ENCODE assay signal across 34 cellular contexts in genomic region chr11:21278840-21279239, GRCh38.
DNase-seq lines count a peak whose midpoint lies in the region; ATAC-seq, FAIRE-seq and TF ChIP-seq lines count a peak whose summit lies in the region.
"Had no signal": no experiment of that assay in that cellular context is flagged by ENCODE, and none has a peak within 500 bp of the region (broad histone marks: within the 10 kb centered on the region; RNA-seq: fewer than 3 reads in every experiment).

No MANE protein-coding gene starts in this region.

- 0% methylated on average over 1 of the region's 1 CpG for WGBS in HepG2 (ENCODE audit: low lambda C conversion rate)
- WGBS in right lobe of liver (ENCODE audit: insufficient coverage, low coverage, low lambda C conversion rate, missing lambda C conversion rate), result 33% methylated on average over 1 of the region's 1 CpG
- 0% methylated on average over 1 of the region's 1 CpG for WGBS in A549 (ENCODE audit: missing lambda C conversion rate)
- 0% methylated on average over 1 of the region's 1 CpG for WGBS in K562 (ENCODE audit: insufficient coverage, low coverage, missing lambda C conversion rate)

- no peaks in the 10 kb centered on the region for H3K9me3 ChIP-seq in HepG2 (ENCODE audit: low read length)
- H3K9me3 ChIP-seq in right lobe of liver, result no peaks in the 10 kb centered on the region
- H3K9me3 ChIP-seq in A549, result no peaks in the 10 kb centered on the region; the same call in 2 of the 3 replicates
- H3K9me3 ChIP-seq in K562 (replicated peaks; ENCODE audit: control insufficient read depth, insufficient read depth, low read depth, low read length), result no peaks in the 10 kb centered on the region
- H3K9me3 ChIP-seq: BE2C; BLaER1; BLaER1 treated with 17β-estradiol and CSF1 and Interleukin-3, amounts not matched to agents 10 nM and 100 nM; Caco-2 had no signal

- in situ Hi-C loops in HepG2 (cut with HindIII; ENCODE audit: extremely low pct_ligation_motif_present, low pct_unique_long_range_greater_than_20kb) (no loop called here), K562 (cut with MboI) (no loop called here)

- CTCF ChIA-PET in HepG2 (lab: Yijun Ruan, JAX; ENCODE audit: low intra/inter-chr PET ratio, low total read pairs) (no interaction called here), A549 (lab: Yijun Ruan, JAX) (no interaction called here), K562 (lab: Yijun Ruan, JAX; ENCODE audit: low intra/inter-chr PET ratio) (no interaction called here)
- CTCF ChIA-PET in activated CD4-positive, alpha-beta memory T cell treated with anti-CD3 and anti-CD28 coated beads, Interleukin-2, amount 10 ng/mL, durations not matched to agents 7 days and 5 days (lab: Charles Lee), result no interaction called here

- TF ChIP-seq POLR2A in HepG2 (IDR thresholded peaks at IDR 0.05; ENCODE audit: insufficient read depth in 1 of 2, low read depth in 2 of 2, low read length in 2 of 2) (no peak), right lobe of liver (IDR thresholded peaks at IDR 0.05) (no peak), A549 (IDR thresholded peaks at IDR 0.05; ENCODE audit: low read length) (no peak), K562 (conservative IDR thresholded peaks at IDR 0.05) (no peak)

- BruUV-seq in HepG2 (replicated peaks; lab: Mats Ljungman, UMichigan) (no TSS peak), K562 (replicated peaks; lab: Mats Ljungman, UMichigan) (no TSS peak)

- H3K4me1 ChIP-seq in HepG2 (ENCODE audit: insufficient read depth, low read length) (no peaks in the 10 kb centered on the region), right lobe of liver (no peaks in the 10 kb centered on the region), A549 (no peaks in the 10 kb centered on the region), K562 (replicated peaks in 1 of 2; ENCODE audit: control insufficient read depth in 2 of 2, insufficient read depth in 2 of 2, low read length in 2 of 2) (no peaks in the 10 kb centered on the region)
- H3K4me1 ChIP-seq: BE2C; BLaER1; BLaER1 treated with 17β-estradiol and CSF1 and Interleukin-3, amounts not matched to agents 10 nM and 100 nM; Caco-2 had no signal

- no peaks in the 10 kb centered on the region for H3K27me3 Mint-ChIP-seq in activated CD4-positive, alpha-beta memory T cell treated with anti-CD3 and anti-CD28 coated beads, Interleukin-2, amount 10 ng/mL, durations not matched to agents 7 days and 5 days
- H3K27me3 Mint-ChIP-seq: B cell; CD4-positive, alpha-beta memory T cell; CD4-positive, alpha-beta T cell; CD4-positive, CD25-positive, alpha-beta regulatory T cell; CD8-positive, alpha-beta memory T cell had no signal

- H2AFZ ChIP-seq in HepG2 (ENCODE audit: low read length) (no peak overlapping the region), K562 (ENCODE audit: low read depth, low read length) (no peak overlapping the region)

- H3K27me3 ChIP-seq in HepG2 (ENCODE audit: control insufficient read depth in 1 of 2, insufficient read depth in 2 of 2, low read length in 2 of 2) (no peaks in the 10 kb centered on the region), right lobe of liver (no peaks in the 10 kb centered on the region), K562 (ENCODE audit: control insufficient read depth in 2 of 2, insufficient read depth in 2 of 2, low read length in 2 of 2) (no peaks in the 10 kb centered on the region)
- H3K27me3 ChIP-seq: BE2C; BLaER1; BLaER1 treated with 17β-estradiol and CSF1 and Interleukin-3, amounts not matched to agents 10 nM and 100 nM had no signal

- peaks cover 13% of the 10 kb centered on the region for H3K9me3 Mint-ChIP-seq in activated CD4-positive, alpha-beta memory T cell treated with anti-CD3 and anti-CD28 coated beads, Interleukin-2, amount 10 ng/mL, durations not matched to agents 7 days and 5 days

- H4K20me1 ChIP-seq in HepG2 (ENCODE audit: insufficient read depth, low read length) (no peaks in the 10 kb centered on the region), K562 (replicated peaks; ENCODE audit: control insufficient read depth, insufficient read depth, low read length) (no peaks in the 10 kb centered on the region)
- H4K20me1 ChIP-seq: BLaER1; BLaER1 treated with 17β-estradiol and CSF1 and Interleukin-3, amounts not matched to agents 10 nM and 100 nM had no signal

- intact Hi-C loops in HepG2 (cut with micrococcal nuclease; ENCODE audit: unreplicated experiment) (no loop called here), right lobe of liver (cut with DNase I) (no loop called here), K562 (cut with micrococcal nuclease) (no loop called here)

- TF ChIP-seq EP300 in HepG2 (IDR thresholded peaks at IDR 0.05; ENCODE audit: low read depth in 2 of 2, low read length in 2 of 2) (no peak), HepG2 (CRISPR knock-in tag; IDR thresholded peaks at IDR 0.05; ENCODE audit: borderline replicate concordance) (no peak), A549 (IDR thresholded peaks at IDR 0.05) (no peak), K562 (IDR thresholded peaks at IDR 0.05; ENCODE audit: low read length) (no peak)

- FAIRE-seq in HepG2 (lab: Jason Lieb, UNC) (no peak), A549 (lab: Jason Lieb, UNC) (no peak), K562 (lab: Jason Lieb, UNC) (no peak)
- FAIRE-seq: A204.1, D721Med had no signal

- DNase-seq in HepG2 (ENCODE audit: low spot score) (no peak), right lobe of liver (no peak), A549 (ENCODE audit: low read depth in 1 of 2, low spot score in 1 of 2) (no peak), K562 (ENCODE audit: extremely low read depth in 1 of 4, low spot score in 3 of 4) (no peak)
- DNase-seq in activated CD4-positive, alpha-beta memory T cell treated with anti-CD3 and anti-CD28 coated beads, Interleukin-2, amount 10 ng/mL, durations not matched to agents 7 days and 5 days, result no peak
- DNase-seq: 8988T; ACHN; AML-193; BE2C; C1 segment of cervical spinal cord; Caco-2; Calu3; CD4-positive, alpha-beta memory T cell; CD4-positive, alpha-beta T cell; CD4-positive, CD25-positive, alpha-beta regulatory T cell; CD8-positive, alpha-beta memory T cell; CD8-positive, alpha-beta T cell; COR-L47; DMS 273 treated with DMSO at 0.1 percent for 48 hours; DMS153; DMS53; DMS79; DMS79 treated with DMSO at 0.1 percent for 48 hours; DND-41; EL had no signal

- no peak overlapping the region for H3K4me3 Mint-ChIP-seq in activated CD4-positive, alpha-beta memory T cell treated with anti-CD3 and anti-CD28 coated beads, Interleukin-2, amount 10 ng/mL, durations not matched to agents 7 days and 5 days
- H3K4me3 Mint-ChIP-seq: B cell; CD14-positive monocyte; CD4-positive, alpha-beta memory T cell; CD4-positive, alpha-beta T cell; CD4-positive, CD25-positive, alpha-beta regulatory T cell; CD8-positive, alpha-beta memory T cell; CD8-positive, alpha-beta T cell had no signal

- POLR2A ChIA-PET in HepG2 (lab: Yijun Ruan, JAX), result no interaction called here
- POLR2A ChIA-PET in A549 (lab: Yijun Ruan, JAX), result no interaction called here
- POLR2A ChIA-PET in K562 (lab: Yijun Ruan, JAX), result no interaction called here
- POLR2A ChIA-PET in activated CD4-positive, alpha-beta memory T cell treated with anti-CD3 and anti-CD28 coated beads, Interleukin-2, amount 10 ng/mL, durations not matched to agents 7 days and 5 days (lab: Charles Lee), result no interaction called here

- H3K27ac ChIP-seq in HepG2 (ENCODE audit: extremely low read length, insufficient read depth, low read length) (no peak overlapping the region), right lobe of liver (no peak overlapping the region), A549 (no peak overlapping the region), K562 (ENCODE audit: extremely low read depth, low read depth, low read length) (no peak overlapping the region)
- H3K27ac ChIP-seq: 22Rv1; BLaER1; BLaER1 treated with 17β-estradiol and CSF1 and Interleukin-3, amounts not matched to agents 10 nM and 100 nM; C4-2B had no signal

- H3K4me3 ChIP-seq in HepG2 (replicated peaks in 1 of 3; ENCODE audit: insufficient read depth in 1 of 3, low read depth in 2 of 3, low read length in 3 of 3) (no peak overlapping the region), right lobe of liver (no peak overlapping the region), A549 (no peak overlapping the region), K562 (no peak overlapping the region)
- H3K4me3 ChIP-seq: BLaER1; BLaER1 treated with 17β-estradiol and CSF1 and Interleukin-3, amounts not matched to agents 10 nM and 100 nM had no signal

- TF ChIP-seq RAD21 in HepG2 (CRISPR knock-in tag; IDR thresholded peaks at IDR 0.05) (no peak), A549 (conservative IDR thresholded peaks at IDR 0.05 in 1 of 2, IDR thresholded peaks at IDR 0.05 in 1 of 2) (no peak), K562 (CRISPR knock-in tag; conservative IDR thresholded peaks at IDR 0.05 in 1 of 2, IDR thresholded peaks at IDR 0.05 in 1 of 2) (no peak)

- no peak for TF ChIP-seq CTCF in HepG2 (CRISPR knock-in tag; IDR thresholded peaks at IDR 0.05)
- TF ChIP-seq CTCF in right lobe of liver (IDR thresholded peaks at IDR 0.05), result no peak
- no peak for TF ChIP-seq CTCF in A549 (IDR thresholded peaks at IDR 0.05)
- TF ChIP-seq CTCF in K562 (IDR thresholded peaks at IDR 0.05 in 2 of 3, conservative IDR thresholded peaks at IDR 0.05 in 1 of 3; ENCODE audit: insufficient read depth in 2 of 3, low read depth in 1 of 3, low read length in 3 of 3), result no peak

- H3K79me2 ChIP-seq in HepG2 (ENCODE audit: insufficient read depth, low read length), result no peaks in the 10 kb centered on the region
- H3K79me2 ChIP-seq in K562 (ENCODE audit: control insufficient read depth, insufficient read depth, low read length), result no peaks in the 10 kb centered on the region

- no peaks in the 10 kb centered on the region for H3K36me3 Mint-ChIP-seq in activated CD4-positive, alpha-beta memory T cell treated with anti-CD3 and anti-CD28 coated beads, Interleukin-2, amount 10 ng/mL, durations not matched to agents 7 days and 5 days (ENCODE audit: low read depth)
- H3K36me3 Mint-ChIP-seq: CD14-positive monocyte; CD4-positive, alpha-beta memory T cell; CD4-positive, CD25-positive, alpha-beta regulatory T cell; CD8-positive, alpha-beta memory T cell; CD8-positive, alpha-beta T cell had no signal

- H3K36me3 ChIP-seq in HepG2 (replicated peaks in 1 of 2; ENCODE audit: control insufficient read depth in 1 of 2, insufficient read depth in 2 of 2, low read length in 2 of 2), result no peaks in the 10 kb centered on the region
- H3K36me3 ChIP-seq in right lobe of liver, result no peaks in the 10 kb centered on the region
- H3K36me3 ChIP-seq in K562 (ENCODE audit: control insufficient read depth, insufficient read depth, low read length), result no peaks in the 10 kb centered on the region
- H3K36me3 ChIP-seq: BE2C; BLaER1; BLaER1 treated with 17β-estradiol and CSF1 and Interleukin-3, amounts not matched to agents 10 nM and 100 nM had no signal

- no peak overlapping the region for H3K27ac Mint-ChIP-seq in activated CD4-positive, alpha-beta memory T cell treated with anti-CD3 and anti-CD28 coated beads, Interleukin-2, amount 10 ng/mL, durations not matched to agents 7 days and 5 days
- H3K27ac Mint-ChIP-seq: B cell; CD14-positive monocyte; CD4-positive, alpha-beta memory T cell; CD4-positive, alpha-beta T cell; CD4-positive, CD25-positive, alpha-beta regulatory T cell; CD8-positive, alpha-beta memory T cell; CD8-positive, alpha-beta T cell had no signal

- H3K4me2 ChIP-seq in HepG2 (ENCODE audit: low read depth, low read length) (no peak overlapping the region), A549 (no peak overlapping the region), K562 (ENCODE audit: insufficient read depth, low read length) (no peak overlapping the region)
- H3K4me2 ChIP-seq: BLaER1; BLaER1 treated with 17β-estradiol and CSF1 and Interleukin-3, amounts not matched to agents 10 nM and 100 nM had no signal

- ATAC-seq in HepG2 (no peak), right lobe of liver (no peak), A549 (no peak), K562 (no peak), HG02970 (IDR thresholded peaks at IDR 0.05; ENCODE audit: low FRiP score, unreplicated experiment) (no peak)
- ATAC-seq: CD8-positive, alpha-beta T cell had no signal

- H3K9ac ChIP-seq in HepG2 (ENCODE audit: insufficient read depth, low read depth, low read length) (no peak overlapping the region), K562 (ENCODE audit: insufficient read depth in 1 of 2, low read depth in 2 of 2, low read length in 2 of 2) (no peak overlapping the region)
- H3K9ac ChIP-seq: BLaER1; BLaER1 treated with 17β-estradiol and CSF1 and Interleukin-3, amounts not matched to agents 10 nM and 100 nM had no signal

- H3K9me1 ChIP-seq in K562 (ENCODE audit: control insufficient read depth, insufficient read depth, low read length), result no peaks in the 10 kb centered on the region

- no peaks in the 10 kb centered on the region for H3K4me1 Mint-ChIP-seq in activated CD4-positive, alpha-beta memory T cell treated with anti-CD3 and anti-CD28 coated beads, Interleukin-2, amount 10 ng/mL, durations not matched to agents 7 days and 5 days
- H3K4me1 Mint-ChIP-seq: B cell; CD14-positive monocyte; CD4-positive, alpha-beta memory T cell; CD4-positive, CD25-positive, alpha-beta regulatory T cell; CD8-positive, alpha-beta memory T cell had no signal

Comparison
In these comparisons a context has a peak if more than half of its experiments do, and no peak if none do; other contexts are left out.
1. Of the 241 proteins assayed by ChIP-seq in both HepG2 and K562: peak only in HepG2: MAFF and MAFK; only in K562: none; in both: none; in neither: 239.